In genomic region chr6:121844898-121845297, GRCh38 we compare ENCODE assay signal across 27 cellular contexts.
"Had no signal": no experiment of that assay in that cellular context is flagged by ENCODE, and none has a peak within 500 bp of the region (broad histone marks: within the 10 kb centered on the region; RNA-seq: fewer than 3 reads in every experiment).

No MANE protein-coding gene starts in this region.

- H3K4me1 ChIP-seq: psoas muscle, right lobe of liver, sigmoid colon, testis, transverse colon, upper lobe of right lung, uterus had no signal

- H3K27ac ChIP-seq: neural progenitor cell, ovary, parathyroid adenoma, psoas muscle, right lobe of liver, sigmoid colon, suprapubic skin, testis, tibial artery, transverse colon, upper lobe of right lung, uterus had no signal

- ATAC-seq: naive thymus-derived CD4-positive, alpha-beta T cell; natural killer cell; psoas muscle; right lobe of liver; stimulated activated memory B cell treated with anti-CD40 and anti-IgM and Interleukin-4, amounts not matched to agents 10 μg/mL and 1 μg/mL and 100 μg/mL, for 72 hours; stimulated activated naive CD8-positive, alpha-beta T cell treated with anti-CD3 and anti-CD28 coated beads, Interleukin-15, amount 100 ng/mL, for 72 hours; stimulated activated naive CD8-positive, alpha-beta T cell treated with anti-CD3 and anti-CD28 coated beads, Interleukin-15, Interleukin-2, amounts not matched to agents 100 U/mL and 50 U/mL, for 24 hours; upper lobe of right lung had no signal

- H3K79me2 ChIP-seq: parathyroid adenoma had no signal

- H3K36me3 ChIP-seq: neural progenitor cell, ovary, right lobe of liver, sigmoid colon, suprapubic skin, tibial artery, transverse colon, upper lobe of right lung, uterus had no signal

- DNase-seq: naive thymus-derived CD4-positive, alpha-beta T cell; natural killer cell; occipital lobe; ovary; posterior cingulate gyrus; psoas muscle; right lobe of liver; sigmoid colon; small intestine; stimulated activated CD4-positive, alpha-beta T cell treated with anti-CD3 and anti-CD28 coated beads, Interleukin-15, amount 100 ng/mL, for 24 hours; stimulated activated CD4-positive, alpha-beta T cell treated with anti-CD3 and anti-CD28 coated beads, Interleukin-2, amount 100 ng/mL, for 24 hours; stimulated activated CD4-positive, alpha-beta T cell treated with anti-CD3 and anti-CD28 coated beads, Interleukin-2, amount 100 ng/mL, for 48 hours; stimulated activated CD4-positive, alpha-beta T cell treated with anti-CD3 and anti-CD28 coated beads, Interleukin-4, amount 100 ng/mL, for 4 hours; stimulated activated CD8-positive, alpha-beta memory T cell treated with anti-CD3 and anti-CD28 coated beads, Interleukin-4, amount 100 ng/mL, for 48 hours; stimulated activated naive CD4-positive, alpha-beta T cell; stimulated activated naive CD8-positive, alpha-beta T cell treated with anti-CD3 and anti-CD28 coated beads, Interleukin-15, amount 100 ng/mL, for 72 hours; stimulated activated naive CD8-positive, alpha-beta T cell treated with anti-CD3 and anti-CD28 coated beads, Interleukin-15, Interleukin-2, amounts not matched to agents 100 U/mL and 50 U/mL, for 24 hours; substantia nigra; testis; tibial artery; transverse colon; upper lobe of right lung; uterus had no signal

- H3K4me2 ChIP-seq: neural progenitor cell had no signal

- H3K9ac ChIP-seq: neural progenitor cell, parathyroid adenoma had no signal

- H3K4me3 ChIP-seq: neural progenitor cell, ovary, psoas muscle, right lobe of liver, sigmoid colon, suprapubic skin, testis, tibial artery, transverse colon, upper lobe of right lung, uterus had no signal

- H3K27me3 ChIP-seq: neural progenitor cell, ovary, right lobe of liver, sigmoid colon, suprapubic skin, testis, tibial artery, transverse colon, upper lobe of right lung, uterus had no signal

- H3K9me3 ChIP-seq: ovary, psoas muscle, right lobe of liver, sigmoid colon, suprapubic skin, testis, tibial artery, transverse colon, upper lobe of right lung, uterus had no signal
